ENCODE assay signal across 18 cellular contexts in genomic region chr17:47931848-47932247, GRCh38. TPM values are rescaled to one million over a fixed set of nuclear protein-coding genes. Genes with fewer than 3 reads are reported as not detected.
A peak's percentile ranks its signal among the peaks of the same experiment; 100 is the strongest.
DNase-seq lines count a peak whose midpoint lies in the region; ATAC-seq and TF ChIP-seq lines count a peak whose summit lies in the region.
"Had no signal": no experiment of that assay in that cellular context is flagged by ENCODE, and none has a peak within 500 bp of the region (broad histone marks: within the 10 kb centered on the region; RNA-seq: fewer than 3 reads in every experiment).

No MANE protein-coding gene starts in this region.

- RAD21 ChIA-PET in HCT116 (lab: Charles Lee; ENCODE audit: low non-redundant PET in 1 of 2, low total read pairs in 2 of 2, uncharacterized antibody in 2 of 2, unreplicated experiment in 2 of 2) = no interaction called here

- intact Hi-C loops in CD4-positive, alpha-beta T cell (cut with DNase I, micrococcal nuclease) = no loop called here
- intact Hi-C loops in HCT116 (cut with micrococcal nuclease) = no loop called here

- no TSS peak for BruUV-seq in HCT116 (replicated peaks; lab: Mats Ljungman, UMichigan)

- no peak overlapping the region for H2AFZ ChIP-seq in HCT116 (ENCODE audit: low read depth, low read length, poor library complexity, severe bottlenecking)

- no peaks in the 10 kb centered on the region for H3K9me3 Mint-ChIP-seq in CD4-positive, alpha-beta T cell
- no peaks in the 10 kb centered on the region for H3K9me3 Mint-ChIP-seq in stimulated activated effector memory CD8-positive, alpha-beta T cell treated with anti-CD3 and anti-CD28 coated beads, Interleukin-12 subunit alpha, Interleukin-12 subunit beta, amount 100 ng/mL, for 72 hours

- H3K27me3 Mint-ChIP-seq in CD4-positive, alpha-beta T cell = no peaks in the 10 kb centered on the region

- 0 out of 2 replicates have a peak, but pooled peaks cover 1% of the 10 kb centered on the region for H3K79me2 ChIP-seq in HCT116 (ENCODE audit: insufficient read depth, low read length)

- peak overlapping the region; percentile 15 for H3K27ac Mint-ChIP-seq in CD4-positive, alpha-beta T cell
- H3K27ac Mint-ChIP-seq in stimulated activated effector memory CD8-positive, alpha-beta T cell treated with anti-CD3 and anti-CD28 coated beads, Interleukin-12 subunit alpha, Interleukin-12 subunit beta, amount 100 ng/mL, for 72 hours = peak overlapping the region; percentile 11

- no peak overlapping the region for H3K4me3 Mint-ChIP-seq in CD4-positive, alpha-beta T cell
- H3K4me3 Mint-ChIP-seq in stimulated activated effector memory CD8-positive, alpha-beta T cell treated with anti-CD3 and anti-CD28 coated beads, Interleukin-12 subunit alpha, Interleukin-12 subunit beta, amount 100 ng/mL, for 72 hours = no peak overlapping the region

- POLR2A ChIA-PET in CD4-positive, alpha-beta T cell (lab: Charles Lee) = no interaction called here
- POLR2A ChIA-PET in HCT116 (lab: Charles Lee) = interaction anchor here (1.7 kb wide), 1 partner anchor 9 kb away, joined by 4 read pairs; the partner anchor contains the start of gene PNPO

- no peak overlapping the region for H3K9ac ChIP-seq in HCT116 (ENCODE audit: low read length)

- no peak for DNase-seq in CD4-positive, alpha-beta T cell
- DNase-seq in HCT116 (ENCODE audit: low read depth, low spot score) = no peak
- peak; percentile 8 for DNase-seq in fibroblast of gingiva (ENCODE audit: low read depth)
- no peak for DNase-seq in stimulated activated effector memory CD8-positive, alpha-beta T cell treated with anti-CD3 and anti-CD28 coated beads, Interleukin-12 subunit alpha, Interleukin-12 subunit beta, amount 100 ng/mL, for 72 hours (ENCODE audit: low spot score in 2 of 2)
- no peak for DNase-seq in activated CD8-positive, alpha-beta memory T cell treated with anti-CD3 and anti-CD28 coated beads for 24 hours
- no peak for DNase-seq in Ammon's horn (ENCODE audit: low spot score)
- DNase-seq: C1 segment of cervical spinal cord, DMS53, GF-D8, KBM-7, MM.1S, NCI-H1048, NCI-H1417 treated with DMSO at 0.1 percent for 48 hours, NCI-H187, NCI-H446 treated with DMSO at 0.1 percent for 48 hours, NCI-H526 treated with DMSO at 0.1 percent for 48 hours, SJCRH30 had no signal

- CTCF ChIA-PET in CD4-positive, alpha-beta T cell (lab: Charles Lee) = no interaction called here
- CTCF ChIA-PET in HCT116 (lab: Charles Lee) = interaction anchor here (1.2 to 3.8 kb wide), 2 partner anchors 9 to 15 kb away, joined by 3 to 15 read pairs; partner anchors contain the start of gene PNPO

- peaks cover 30% of the 10 kb centered on the region for H3K36me3 Mint-ChIP-seq in CD4-positive, alpha-beta T cell (ENCODE audit: low read depth)
- H3K36me3 Mint-ChIP-seq in stimulated activated effector memory CD8-positive, alpha-beta T cell treated with anti-CD3 and anti-CD28 coated beads, Interleukin-12 subunit alpha, Interleukin-12 subunit beta, amount 100 ng/mL, for 72 hours = peaks cover 24% of the 10 kb centered on the region

- H3K9me2 ChIP-seq in HCT116 (ENCODE audit: insufficient read depth) = no peaks in the 10 kb centered on the region

- H3K36me3 ChIP-seq in HCT116 (ENCODE audit: control insufficient read depth in 1 of 2, insufficient read depth in 2 of 2, low read length in 2 of 2) = 0 out of 4 replicates have a peak, but pooled peaks cover 0 to under 1% of the 10 kb centered on the region in 2 experiments

- peaks cover 34 to 48% of the 10 kb centered on the region in 2 experiments for H3K4me1 ChIP-seq in HCT116 (ENCODE audit: control insufficient read depth in 1 of 2, insufficient read depth in 2 of 2, low read length in 2 of 2)

- ATAC-seq in CD4-positive, alpha-beta T cell (ENCODE audit: poor library complexity) = no peak
- no peak for ATAC-seq in HCT116
- ATAC-seq in stimulated activated effector memory CD8-positive, alpha-beta T cell treated with anti-CD3 and anti-CD28 coated beads, Interleukin-12 subunit alpha, Interleukin-12 subunit beta, amount 100 ng/mL, for 72 hours = no peak
- no peak for ATAC-seq in HG03175 (IDR thresholded peaks at IDR 0.05; ENCODE audit: unreplicated experiment)

- no peak for TF ChIP-seq RAD21 in HCT116 (IDR thresholded peaks at IDR 0.05; ENCODE audit: low read depth)

- no peak overlapping the region for H3K4me3 ChIP-seq in HCT116 (replicated peaks in 1 of 2; ENCODE audit: low read depth in 1 of 2, low read length in 2 of 2)
- H3K4me3 ChIP-seq: SJCRH30 had no signal

- H3K9me3 ChIP-seq in CD4-positive, alpha-beta T cell (ENCODE audit: control insufficient read depth, low read length) = no peaks in the 10 kb centered on the region
- no peaks in the 10 kb centered on the region for H3K9me3 ChIP-seq in HCT116 (ENCODE audit: control insufficient read depth in 1 of 2, insufficient read depth in 1 of 2, low read depth in 1 of 2, low read length in 2 of 2)
- H3K9me3 ChIP-seq: SJCRH30 had no signal

- peak overlapping the region; percentile 50; the same call in 1 of the 2 replicates for H3K4me2 ChIP-seq in HCT116 (ENCODE audit: low read length)

- no peak for TF ChIP-seq POLR2A in HCT116 (IDR thresholded peaks at IDR 0.05; ENCODE audit: borderline replicate concordance, extremely low read depth, insufficient read depth, insufficient read length)

- H3K4me1 Mint-ChIP-seq in CD4-positive, alpha-beta T cell (ENCODE audit: low read depth) = no peaks in the 10 kb centered on the region
- H3K4me1 Mint-ChIP-seq in stimulated activated effector memory CD8-positive, alpha-beta T cell treated with anti-CD3 and anti-CD28 coated beads, Interleukin-12 subunit alpha, Interleukin-12 subunit beta, amount 100 ng/mL, for 72 hours = peaks cover 10% of the 10 kb centered on the region

- no peak overlapping the region for H3K27ac ChIP-seq in CD4-positive, alpha-beta T cell (ENCODE audit: low read depth, low read length)
- no peak overlapping the region for H3K27ac ChIP-seq in HCT116 (ENCODE audit: low read depth, low read length)
- H3K27ac ChIP-seq: SJCRH30 had no signal

- TF ChIP-seq CTCF in CD4-positive, alpha-beta T cell (IDR thresholded peaks at IDR 0.05) = no peak
- no peak for TF ChIP-seq CTCF in HCT116 (IDR thresholded peaks at IDR 0.05 in 2 of 3, conservative IDR thresholded peaks at IDR 0.05 in 1 of 3; ENCODE audit: borderline replicate concordance in 1 of 3, insufficient read depth in 1 of 3, low read depth in 2 of 3, low read length in 2 of 3)

- H3K27me3 ChIP-seq in CD4-positive, alpha-beta T cell (ENCODE audit: control insufficient read depth, insufficient read depth, low read length) = no peaks in the 10 kb centered on the region
- no peaks in the 10 kb centered on the region for H3K27me3 ChIP-seq in HCT116 (ENCODE audit: insufficient read depth, low read length)
- H3K27me3 ChIP-seq: SJCRH30 had no signal

- no peaks in the 10 kb centered on the region for H4K20me1 ChIP-seq in HCT116 (ENCODE audit: insufficient read depth)

TF ChIP-seq in HCT116, 20 proteins besides CTCF, POLR2A, EP300 and RAD21:
- TF ChIP-seq SIN3A (IDR thresholded peaks at IDR 0.05; ENCODE audit: low read depth) = no peak

RNA-seq across cellular contexts. Expression of gene PNPO, which starts 9.5 kb away (rescaled TPM):
- 1 to 10 TPM; 2.2 to 2.4 TPM for total RNA-seq in CD4-positive, alpha-beta T cell
- total RNA-seq in HCT116 (2021; ENCODE audit: unreplicated experiment) = 74.9 TPM
- polyA plus RNA-seq in HCT116 (2012) = 34.5 and 36.3 TPM in 2 replicates

RNA-seq across cellular contexts. Expression of gene PRR15L, which starts 25.8 kb away (rescaled TPM):
- not detected for total RNA-seq in CD4-positive, alpha-beta T cell
- total RNA-seq in HCT116 (2021; ENCODE audit: unreplicated experiment) = 0.34 TPM
- 0.84 and 0.99 TPM in 2 replicates for polyA plus RNA-seq in HCT116 (2012)
- total RNA-seq: SJCRH30 had no signal

RNA-seq across cellular contexts. Expression of gene SP2, which starts 35.8 kb away (rescaled TPM):
- 10 to 100 TPM; 19.9 to 21.5 TPM for total RNA-seq in CD4-positive, alpha-beta T cell
- 22.2 TPM for total RNA-seq in HCT116 (2021; ENCODE audit: unreplicated experiment)
- polyA plus RNA-seq in HCT116 (2012) = 26.8 and 27.2 TPM in 2 replicates

RNA-seq across cellular contexts. Expression of gene CDK5RAP3, which starts 39.1 kb away (rescaled TPM):
- total RNA-seq in CD4-positive, alpha-beta T cell = 100 to 1,000 TPM; 206 to 224 TPM
- total RNA-seq in HCT116 (2021; ENCODE audit: unreplicated experiment) = 255 TPM
- polyA plus RNA-seq in HCT116 (2012) = 315 and 319 TPM in 2 replicates

Comparison
In these comparisons a context has a peak if more than half of its experiments do, and no peak if none do; other contexts are left out.
1. RNA of gene PNPO, which starts 9.5 kb away (total RNA-seq): 74.9 TPM in HCT116 (single experiment); 2.2 to 2.4 TPM in CD4-positive, alpha-beta T cell; every median in the first group is over 10 times any median in the second.